1 cellular context compared by ENCODE assay signal in the genomic region with DNA sequence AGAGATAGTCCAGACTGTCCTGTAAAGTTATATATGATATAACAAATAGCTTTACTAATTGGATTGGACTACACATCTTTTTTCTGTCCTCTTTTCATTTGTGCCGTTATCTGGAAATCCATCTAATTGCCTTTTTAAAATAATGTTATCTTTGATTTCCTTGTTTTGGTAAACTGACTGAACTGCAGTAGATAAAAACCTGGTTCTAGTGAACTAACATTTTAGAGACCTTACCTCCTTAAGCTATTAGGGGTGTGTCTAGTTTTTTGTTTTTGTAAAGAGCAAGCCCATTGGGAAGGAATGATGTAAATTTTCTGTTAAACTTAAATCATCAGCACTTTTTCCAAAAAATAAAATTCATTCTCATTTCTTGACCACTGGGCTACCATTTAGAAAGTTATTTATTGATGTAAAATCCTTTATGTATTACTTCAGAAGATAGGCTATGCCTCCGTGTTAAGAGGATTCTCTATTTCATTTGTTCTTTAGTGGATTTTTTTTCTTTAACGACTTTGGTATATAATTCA.
TF ChIP-seq lines count a peak whose summit lies in the region.

No MANE protein-coding gene starts in this region.

TF ChIP-seq in K562, 482 proteins besides CTCF, POLR2A, EP300 and RAD21 (continued from another document):
- TF ChIP-seq RNF219 (CRISPR knock-in tag; IDR thresholded peaks at IDR 0.05), result no peak
- no peak for TF ChIP-seq MAFF (IDR thresholded peaks at IDR 0.05; ENCODE audit: low read length)
- peak; percentile 58; the same call in 1 of the 2 replicates for TF ChIP-seq ARID3A (IDR thresholded peaks at IDR 0.05; ENCODE audit: borderline replicate concordance, low read depth, low read length)
- no peak for TF ChIP-seq CREB3L1 (IDR thresholded peaks at IDR 0.05; ENCODE audit: borderline replicate concordance, low read depth)
- TF ChIP-seq ZNF316 (IDR thresholded peaks at IDR 0.05), result peak; percentile 70
- TF ChIP-seq POLR2B (IDR thresholded peaks at IDR 0.05; ENCODE audit: low read depth, partially characterized antibody), result no peak
- no peak for TF ChIP-seq XRCC4 (IDR thresholded peaks at IDR 0.05; ENCODE audit: extremely low read depth, insufficient read depth, insufficient read length)
- no peak for TF ChIP-seq ZSCAN29 (IDR thresholded peaks at IDR 0.05)
- TF ChIP-seq POLR2G (IDR thresholded peaks at IDR 0.05; ENCODE audit: low read depth, low read length), result peak; percentile 30; the same call in 1 of the 2 replicates
- TF ChIP-seq MAFG (tag; conservative IDR thresholded peaks at IDR 0.05), result 0 out of 2 replicates have a peak, but pooled peaks have one; percentile 18
- TF ChIP-seq SRSF3 (IDR thresholded peaks at IDR 0.05; ENCODE audit: insufficient read depth, low read length), result no peak
- TF ChIP-seq MCM5 (IDR thresholded peaks at IDR 0.05; ENCODE audit: low read depth), result no peak
- TF ChIP-seq JUNB (CRISPR knock-in tag; conservative IDR thresholded peaks at IDR 0.05), result no peak
- TF ChIP-seq ARID2 (IDR thresholded peaks at IDR 0.05), result no peak
- no peak for TF ChIP-seq TRIM24 (IDR thresholded peaks at IDR 0.05)
- TF ChIP-seq SMARCE1 (IDR thresholded peaks at IDR 0.05), result no peak
- TF ChIP-seq NR4A1 (CRISPR knock-in tag; IDR thresholded peaks at IDR 0.05), result no peak
- TF ChIP-seq NR4A1 (tag; IDR thresholded peaks at IDR 0.05), result no peak
- TF ChIP-seq NFATC3 (IDR thresholded peaks at IDR 0.05), result no peak
- no peak for TF ChIP-seq KDM1A (IDR thresholded peaks at IDR 0.05)
- TF ChIP-seq HIVEP1 (CRISPR knock-in tag; IDR thresholded peaks at IDR 0.05), result no peak
- peak; percentile 40; the same call in 1 of the 2 replicates for TF ChIP-seq C11orf30 (IDR thresholded peaks at IDR 0.05; ENCODE audit: low read depth)
- no peak for TF ChIP-seq ETV5 (CRISPR knock-in tag; IDR thresholded peaks at IDR 0.05; ENCODE audit: low read depth)
- no peak for TF ChIP-seq STAT5B (CRISPR knock-in tag; IDR thresholded peaks at IDR 0.05)
- TF ChIP-seq TOE1 (IDR thresholded peaks at IDR 0.05; ENCODE audit: borderline replicate concordance), result no peak
- no peak for TF ChIP-seq TOE1 (CRISPR knock-in tag; IDR thresholded peaks at IDR 0.05; ENCODE audit: borderline replicate concordance, low read depth)
- no peak for TF ChIP-seq SREBF1 (IDR thresholded peaks at IDR 0.05; ENCODE audit: borderline replicate concordance, low read depth, low read length)
- no peak for TF ChIP-seq POLR2AphosphoS2 (IDR thresholded peaks at IDR 0.05; ENCODE audit: low read length)
- peak; percentile 52; the same call in 1 of the 2 replicates for TF ChIP-seq RBFOX2 (IDR thresholded peaks at IDR 0.05; ENCODE audit: low read depth, low read length)
- 0 out of 4 replicates have a peak, but pooled peaks of 1 of the 2 experiments have one; percentile 27 for TF ChIP-seq SRF (CRISPR knock-in tag; IDR thresholded peaks at IDR 0.05)
